23 cellular contexts compared by ENCODE assay signal in genomic region chr5:53373420-53374188, GRCh38.
DNase-seq lines count a peak whose midpoint lies in the region; FAIRE-seq and TF ChIP-seq lines count a peak whose summit lies in the region.
"Had no signal": no experiment of that assay in that cellular context is flagged by ENCODE, and none has a peak within 500 bp of the region (broad histone marks: within the 10 kb centered on the region; RNA-seq: fewer than 3 reads in every experiment).

No MANE protein-coding gene starts in this region.

- H2AK5ac ChIP-seq in trophoblast cell (ENCODE audit: low read length): no peak overlapping the region

- H4K12ac ChIP-seq in trophoblast cell (ENCODE audit: low read depth, low read length): no peak overlapping the region

- peak in 2 of 3 experiments; percentile 43 to 48 for DNase-seq in NCI-H1417 (lab: John Stamatoyannopoulos, UW)
- no peak for DNase-seq in NCI-H1417 treated with DMSO at 0.1 percent for 48 hours (lab: John Stamatoyannopoulos, UW)
- DNase-seq in NCI-H226: peak; percentile 59
- peak; percentile 53 to 83 for DNase-seq in cardiac fibroblast (ENCODE audit: low read depth in 2 of 2)
- peak; percentile 37 to 81 for DNase-seq in trophoblast cell
- no peak for DNase-seq in kidney
- no peak for DNase-seq in activated naive CD4-positive, alpha-beta T cell treated with anti-CD3 and anti-CD28 coated beads, Interleukin-2, amount 10 ng/mL, durations not matched to agents 7 days and 5 days
- no peak for DNase-seq in nucleus accumbens (lab: John Stamatoyannopoulos, UW)
- DNase-seq: 8988T; activated CD4-positive, alpha-beta T cell treated with anti-CD3 and anti-CD28 coated beads for 48 hours; activated CD8-positive, alpha-beta memory T cell treated with anti-CD3 and anti-CD28 coated beads, Interleukin-2, amount 50 U/mL, for 48 hours; activated naive CD4-positive, alpha-beta T cell treated with anti-CD3 and anti-CD28 coated beads, Interleukin-2, amount 50 U/mL, for 16 hours; C1 segment of cervical spinal cord; DMS 273 treated with DMSO at 0.1 percent for 48 hours; esophagus squamous epithelium; islet precursor cell; Kasumi-1; NCI-H1694 treated with DMSO at 0.1 percent for 48 hours; NCI-H524 treated with DMSO at 0.1 percent for 48 hours had no signal

- H3K27ac Mint-ChIP-seq in activated naive CD4-positive, alpha-beta T cell treated with anti-CD3 and anti-CD28 coated beads, Interleukin-2, amount 10 ng/mL, durations not matched to agents 7 days and 5 days: no peak overlapping the region
- H3K27ac Mint-ChIP-seq: brain; stimulated activated memory B cell treated with anti-CD40 and anti-IgM and Interleukin-4, amounts not matched to agents 10 μg/mL and 1 μg/mL and 100 μg/mL, for 72 hours had no signal

- H4K8ac ChIP-seq in trophoblast cell (ENCODE audit: low read depth, low read length): no peak overlapping the region

- no peaks in the 10 kb centered on the region for H3K36me3 ChIP-seq in trophoblast cell (ENCODE audit: control insufficient read depth in 1 of 2, insufficient read depth in 2 of 2, low read length in 2 of 2)
- no peaks in the 10 kb centered on the region for H3K36me3 ChIP-seq in kidney (ENCODE audit: control insufficient read depth in 1 of 2, insufficient read depth in 2 of 2, low read length in 2 of 2)
- H3K36me3 ChIP-seq: esophagus squamous epithelium, tibial nerve had no signal

- peaks cover 4% of the 10 kb centered on the region for H3K27me3 Mint-ChIP-seq in activated naive CD4-positive, alpha-beta T cell treated with anti-CD3 and anti-CD28 coated beads, Interleukin-2, amount 10 ng/mL, durations not matched to agents 7 days and 5 days

- H3K4me1 Mint-ChIP-seq in activated naive CD4-positive, alpha-beta T cell treated with anti-CD3 and anti-CD28 coated beads, Interleukin-2, amount 10 ng/mL, durations not matched to agents 7 days and 5 days: no peaks in the 10 kb centered on the region
- H3K4me1 Mint-ChIP-seq: brain; neural crest cell; stimulated activated memory B cell treated with anti-CD40 and anti-IgM and Interleukin-4, amounts not matched to agents 10 μg/mL and 1 μg/mL and 100 μg/mL, for 72 hours had no signal

- CTCF ChIA-PET in activated naive CD4-positive, alpha-beta T cell treated with anti-CD3 and anti-CD28 coated beads, Interleukin-2, amount 10 ng/mL, durations not matched to agents 7 days and 5 days (lab: Charles Lee): no interaction called here

- H3K4ac ChIP-seq in trophoblast cell (ENCODE audit: low read depth, low read length): no peak overlapping the region

- no peaks in the 10 kb centered on the region for H3K36me3 Mint-ChIP-seq in activated naive CD4-positive, alpha-beta T cell treated with anti-CD3 and anti-CD28 coated beads, Interleukin-2, amount 10 ng/mL, durations not matched to agents 7 days and 5 days
- H3K36me3 Mint-ChIP-seq: brain; stimulated activated memory B cell treated with anti-CD40 and anti-IgM and Interleukin-4, amounts not matched to agents 10 μg/mL and 1 μg/mL and 100 μg/mL, for 72 hours had no signal

- no peak overlapping the region for H3K18ac ChIP-seq in trophoblast cell (ENCODE audit: low read length)

- H3K4me3 ChIP-seq in cardiac fibroblast (replicated peaks in 1 of 2; ENCODE audit: low read depth in 2 of 2, low read length in 2 of 2) (no peak overlapping the region), trophoblast cell (ENCODE audit: low read depth, low read length) (no peak overlapping the region), kidney (ENCODE audit: low read length in 2 of 2) (no peak overlapping the region)
- H3K4me3 ChIP-seq: esophagus squamous epithelium, tibial nerve had no signal

- H3K79me2 ChIP-seq in trophoblast cell (ENCODE audit: control insufficient read depth, insufficient read depth, low read length, poor library complexity): no peaks in the 10 kb centered on the region

- no peak for FAIRE-seq in kidney (lab: Jason Lieb, UNC)

- no peak overlapping the region for H4K91ac ChIP-seq in trophoblast cell (ENCODE audit: low read depth, low read length)

- H3K27ac ChIP-seq in trophoblast cell (ENCODE audit: low read depth, low read length): no peak overlapping the region
- no peak overlapping the region for H3K27ac ChIP-seq in kidney (ENCODE audit: low read depth in 2 of 2, low read length in 2 of 2)
- H3K27ac ChIP-seq: esophagus squamous epithelium, tibial nerve had no signal

- no peak overlapping the region for H2AFZ ChIP-seq in trophoblast cell (ENCODE audit: insufficient read depth, low read length, poor library complexity)

- H2BK120ac ChIP-seq in trophoblast cell (ENCODE audit: insufficient read depth, low read length, poor library complexity): no peak overlapping the region

- no peaks in the 10 kb centered on the region for H3K9me3 ChIP-seq in trophoblast cell (ENCODE audit: insufficient read depth, low read depth, low read length)
- no peaks in the 10 kb centered on the region for H3K9me3 ChIP-seq in kidney (ENCODE audit: control insufficient read depth in 1 of 2, low read length in 2 of 2)
- H3K9me3 ChIP-seq: esophagus squamous epithelium, tibial nerve had no signal

- H3K9ac ChIP-seq in trophoblast cell (ENCODE audit: low read length) (no peak overlapping the region), kidney (ENCODE audit: low read length in 2 of 2) (no peak overlapping the region)

- H3K9me3 Mint-ChIP-seq in activated naive CD4-positive, alpha-beta T cell treated with anti-CD3 and anti-CD28 coated beads, Interleukin-2, amount 10 ng/mL, durations not matched to agents 7 days and 5 days: no peaks in the 10 kb centered on the region
- H3K9me3 Mint-ChIP-seq: stimulated activated memory B cell treated with anti-CD40 and anti-IgM and Interleukin-4, amounts not matched to agents 10 μg/mL and 1 μg/mL and 100 μg/mL, for 72 hours had no signal

- intact Hi-C loops in kidney (cut with DNase I): no loop called here

- no peak overlapping the region for H3K4me3 Mint-ChIP-seq in activated naive CD4-positive, alpha-beta T cell treated with anti-CD3 and anti-CD28 coated beads, Interleukin-2, amount 10 ng/mL, durations not matched to agents 7 days and 5 days
- H3K4me3 Mint-ChIP-seq: brain; neural crest cell; stimulated activated memory B cell treated with anti-CD40 and anti-IgM and Interleukin-4, amounts not matched to agents 10 μg/mL and 1 μg/mL and 100 μg/mL, for 72 hours had no signal

- no peaks in the 10 kb centered on the region for H3K79me1 ChIP-seq in trophoblast cell (ENCODE audit: low read length)

- H2BK12ac ChIP-seq in trophoblast cell (ENCODE audit: low read length): no peak overlapping the region

- no CpG with 5 or more reads among the region's 4 CpGs for WGBS in trophoblast cell (ENCODE audit: extremely low coverage, insufficient coverage, insufficient read length)

- H3K4me2 ChIP-seq in trophoblast cell (ENCODE audit: low read length): no peak overlapping the region

- no peaks in the 10 kb centered on the region for H3K27me3 ChIP-seq in trophoblast cell (ENCODE audit: insufficient read depth, low read length)
- H3K27me3 ChIP-seq: esophagus squamous epithelium, tibial nerve had no signal

- no peak for TF ChIP-seq CTCF in cardiac fibroblast (IDR thresholded peaks at IDR 0.05; ENCODE audit: low read depth, low read length)
- TF ChIP-seq CTCF in kidney (IDR thresholded peaks at IDR 0.05; ENCODE audit: borderline replicate concordance, extremely low read depth, insufficient read depth): no peak

- no peak overlapping the region for H2BK5ac ChIP-seq in trophoblast cell (ENCODE audit: low read depth, low read length, poor library complexity)

- no peak overlapping the region for H3K23ac ChIP-seq in trophoblast cell (ENCODE audit: low read length)

- H3K4me1 ChIP-seq in trophoblast cell (ENCODE audit: control insufficient read depth in 1 of 2, insufficient read depth in 2 of 2, low read length in 2 of 2): no peaks in the 10 kb centered on the region
- no peaks in the 10 kb centered on the region for H3K4me1 ChIP-seq in kidney (ENCODE audit: control insufficient read depth in 1 of 2, insufficient read depth in 1 of 2, low read depth in 1 of 2, low read length in 2 of 2)
- H3K4me1 ChIP-seq: tibial nerve had no signal

- no peak overlapping the region for H3K14ac ChIP-seq in trophoblast cell (ENCODE audit: low read length)

Comparison
In these comparisons a context has a peak if more than half of its experiments do, and no peak if none do; other contexts are left out.
1. DNase-seq: peak in NCI-H1417 (2 of 3), NCI-H226 (single experiment), cardiac fibroblast (2 of 2) and trophoblast cell (2 of 2); none in NCI-H1417 treated with DMSO at 0.1 percent for 48 hours (single experiment), kidney (single experiment), activated naive CD4-positive, alpha-beta T cell treated with anti-CD3 and anti-CD28 coated beads, Interleukin-2, amount 10 ng/mL, durations not matched to agents 7 days and 5 days (single experiment) and nucleus accumbens (0 of 56).